In the genomic region with DNA sequence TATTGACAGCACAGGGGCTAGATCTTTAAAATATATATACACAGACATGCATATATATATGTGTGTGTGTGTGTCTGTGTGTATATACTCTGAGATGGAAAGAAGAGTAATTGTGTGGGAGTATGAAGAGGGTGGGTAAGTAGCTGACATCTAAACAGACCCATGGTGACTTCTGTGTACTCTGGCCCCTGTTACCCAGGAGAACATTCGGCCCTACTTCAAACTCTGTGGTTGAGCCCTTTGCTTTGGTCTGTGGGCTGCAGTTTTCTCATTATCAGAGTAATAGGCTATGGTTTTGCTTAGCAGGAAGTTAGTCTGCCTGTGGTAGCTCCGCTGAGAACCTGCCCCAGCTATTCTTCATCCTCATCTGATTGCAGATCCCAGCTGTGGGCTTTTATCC, we compare ENCODE assay signal across 1 cellular context.
TF ChIP-seq lines count a peak whose summit lies in the region.

No MANE protein-coding gene starts in this region.

TF ChIP-seq in GM12878, 131 proteins besides CTCF, POLR2A, EP300 and RAD21 (continued from another document):
- TF ChIP-seq PML (IDR thresholded peaks at IDR 0.05; ENCODE audit: low read length): no peak
- no peak for TF ChIP-seq RBBP5 (conservative IDR thresholded peaks at IDR 0.05)
- peak; percentile 55; the same call in 1 of the 2 replicates for TF ChIP-seq TCF12 (IDR thresholded peaks at IDR 0.05; ENCODE audit: low read depth, low read length)
- TF ChIP-seq RUNX3 (IDR thresholded peaks at IDR 0.05; ENCODE audit: low read length): peak; percentile 93
- 0 out of 2 replicates have a peak, but pooled peaks have one; percentile 34 for TF ChIP-seq TAF1 (IDR thresholded peaks at IDR 0.05; ENCODE audit: borderline replicate concordance, low read depth, low read length)
- no peak for TF ChIP-seq MYB (IDR thresholded peaks at IDR 0.05; ENCODE audit: borderline replicate concordance, low read depth, low read length)
